ENCODE assay signal across 1 cellular context in the genomic region with DNA sequence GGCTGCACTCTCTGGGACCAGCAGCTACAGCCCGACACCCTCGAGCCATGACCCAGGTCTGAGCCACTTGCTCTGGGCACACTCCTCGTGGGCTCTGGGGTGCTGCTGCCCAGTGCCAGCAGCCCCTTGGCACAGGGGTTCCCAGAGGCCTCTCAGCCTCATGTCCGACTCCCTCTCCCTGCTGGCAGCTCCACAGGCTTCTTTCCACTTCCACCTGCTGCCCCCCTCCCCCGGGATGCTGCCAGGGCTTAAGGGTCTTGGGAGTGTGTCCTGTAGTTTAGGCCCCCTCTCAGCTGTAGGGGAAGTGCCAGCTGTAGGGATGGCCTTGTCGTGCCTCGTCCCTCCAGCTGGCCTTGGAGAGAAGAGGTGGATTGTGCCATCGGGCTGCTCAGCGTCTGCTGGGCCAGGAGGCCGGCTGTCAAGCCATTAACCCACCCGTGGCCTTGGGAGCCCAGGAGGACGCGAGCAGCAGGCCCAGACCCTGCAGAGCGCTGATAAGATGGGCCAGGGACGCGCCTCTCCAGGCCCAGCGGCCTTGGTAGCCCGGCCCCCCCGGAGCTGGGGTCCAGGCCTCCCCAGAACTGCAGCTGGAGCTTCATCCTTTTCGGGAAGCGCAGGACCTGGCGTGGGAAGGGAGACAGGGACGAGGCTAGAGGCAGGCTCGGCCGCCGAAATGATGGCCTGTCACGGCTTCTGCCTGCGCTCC.
TF ChIP-seq lines count a peak whose summit lies in the region.

No MANE protein-coding gene starts in this region.

TF ChIP-seq in HepG2, 621 proteins besides CTCF, POLR2A, EP300 and RAD21 (continued from another document):
- TF ChIP-seq TFDP1 (CRISPR knock-in tag; IDR thresholded peaks at IDR 0.05; ENCODE audit: borderline replicate concordance) (no peak), ZNF564 (CRISPR knock-in tag; IDR thresholded peaks at IDR 0.05) (0 out of 2 replicates have a peak, but pooled peaks have one; percentile 36), HINFP (CRISPR knock-in tag; IDR thresholded peaks at IDR 0.05; ENCODE audit: low read depth) (0 out of 2 replicates have a peak, but pooled peaks have one; percentile 9), BRD4 (CRISPR knock-in tag; IDR thresholded peaks at IDR 0.05) (0 out of 2 replicates have a peak, but pooled peaks have one; percentile 20)
- TF ChIP-seq, protein P1, sequence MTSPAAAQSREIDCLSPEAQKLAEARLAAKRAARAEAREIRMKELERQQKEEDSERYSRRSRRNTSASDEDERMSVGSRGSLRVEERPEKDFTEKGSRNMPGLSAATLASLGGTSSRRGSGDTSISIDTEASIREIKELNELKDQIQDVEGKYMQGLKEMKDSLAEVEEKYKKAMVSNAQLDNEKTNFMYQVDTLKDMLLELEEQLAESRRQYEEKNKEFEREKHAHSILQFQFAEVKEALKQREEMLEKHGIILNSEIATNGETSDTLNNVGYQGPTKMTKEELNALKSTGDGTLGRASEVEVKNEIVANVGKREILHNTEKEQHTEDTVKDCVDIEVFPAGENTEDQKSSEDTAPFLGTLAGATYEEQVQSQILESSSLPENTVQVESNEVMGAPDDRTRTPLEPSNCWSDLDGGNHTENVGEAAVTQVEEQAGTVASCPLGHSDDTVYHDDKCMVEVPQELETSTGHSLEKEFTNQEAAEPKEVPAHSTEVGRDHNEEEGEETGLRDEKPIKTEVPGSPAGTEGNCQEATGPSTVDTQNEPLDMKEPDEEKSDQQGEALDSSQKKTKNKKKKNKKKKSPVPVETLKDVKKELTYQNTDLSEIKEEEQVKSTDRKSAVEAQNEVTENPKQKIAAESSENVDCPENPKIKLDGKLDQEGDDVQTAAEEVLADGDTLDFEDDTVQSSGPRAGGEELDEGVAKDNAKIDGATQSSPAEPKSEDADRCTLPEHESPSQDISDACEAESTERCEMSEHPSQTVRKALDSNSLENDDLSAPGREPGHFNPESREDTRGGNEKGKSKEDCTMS (CRISPR knock-in tag; conservative IDR thresholded peaks at IDR 0.05) = no peak
- TF ChIP-seq, protein P2, sequence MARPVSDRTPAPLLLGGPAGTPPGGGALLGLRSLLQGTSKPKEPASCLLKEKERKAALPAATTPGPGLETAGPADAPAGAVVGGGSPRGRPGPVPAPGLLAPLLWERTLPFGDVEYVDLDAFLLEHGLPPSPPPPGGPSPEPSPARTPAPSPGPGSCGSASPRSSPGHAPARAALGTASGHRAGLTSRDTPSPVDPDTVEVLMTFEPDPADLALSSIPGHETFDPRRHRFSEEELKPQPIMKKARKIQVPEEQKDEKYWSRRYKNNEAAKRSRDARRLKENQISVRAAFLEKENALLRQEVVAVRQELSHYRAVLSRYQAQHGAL (CRISPR knock-in tag; IDR thresholded peaks at IDR 0.05; ENCODE audit: not compliant biosample characterization) = no peak
